ENCODE assay signal across 9 cellular contexts in genomic region chr13:114236224-114236623, GRCh38. TPM values are rescaled to one million over a fixed set of nuclear protein-coding genes. Genes with fewer than 3 reads are reported as not detected.
DNase-seq lines count a peak whose midpoint lies in the region; ATAC-seq and TF ChIP-seq lines count a peak whose summit lies in the region.
"Had no signal": no experiment of that assay in that cellular context is flagged by ENCODE, and none has a peak within 500 bp of the region (broad histone marks: within the 10 kb centered on the region; RNA-seq: fewer than 3 reads in every experiment).

No MANE protein-coding gene starts in this region.

- H3K27me3 Mint-ChIP-seq in IgD-negative memory B cell = no peaks in the 10 kb centered on the region
- peaks cover 3 to 9% (median 8%) of the 10 kb centered on the region in 3 donors for H3K27me3 Mint-ChIP-seq in naive B cell

- peak overlapping the region in 2 of 3 donors; percentile 61 to 95 for H3K27ac Mint-ChIP-seq in IgD-negative memory B cell
- no peak overlapping the region for H3K27ac Mint-ChIP-seq in naive B cell

- TF ChIP-seq CTCF in AG10803 (conservative IDR thresholded peaks at IDR 0.05; ENCODE audit: low read length) = no peak
- TF ChIP-seq CTCF in cardiac fibroblast (IDR thresholded peaks at IDR 0.05; ENCODE audit: low read depth, low read length) = no peak

- peak overlapping the region; percentile 84 to 96 (median 92) for H3K4me3 Mint-ChIP-seq in IgD-negative memory B cell
- H3K4me3 Mint-ChIP-seq in naive B cell = peak overlapping the region in 7 of 8 donors; percentile 81 to 94 (median 89)

- DNase-seq in AG10803 (ENCODE audit: low read depth) (no peak), cardiac fibroblast (ENCODE audit: low read depth in 2 of 2) (no peak), naive B cell (no peak), middle frontal gyrus (ENCODE audit: extremely low spot score, low spot score) (no peak)
- DNase-seq: body of pancreas had no signal

- ATAC-seq in naive B cell (ENCODE audit: low read depth in 2 of 2) (no peak), HG02981 (IDR thresholded peaks at IDR 0.05; ENCODE audit: unreplicated experiment) (no peak), GM19023 (IDR thresholded peaks at IDR 0.05; ENCODE audit: unreplicated experiment) (no peak), GM18907 (IDR thresholded peaks at IDR 0.05; ENCODE audit: unreplicated experiment) (no peak)
- ATAC-seq: body of pancreas had no signal

- H3K4me3 ChIP-seq in AG10803 (ENCODE audit: low read length) (peak overlapping the region; percentile 85), cardiac fibroblast (replicated peaks in 1 of 2; ENCODE audit: low read depth in 2 of 2, low read length in 2 of 2) (peak overlapping the region; percentile 90 to 91)

- peaks cover 16 to 28% (median 20%) of the 10 kb centered on the region in 3 donors for H3K4me1 Mint-ChIP-seq in IgD-negative memory B cell
- peaks cover 19 to 23% (median 21%) of the 10 kb centered on the region in 3 donors for H3K4me1 Mint-ChIP-seq in naive B cell

- H3K36me3 Mint-ChIP-seq in IgD-negative memory B cell (peaks cover 3% of the 10 kb centered on the region), naive B cell (peaks cover 5 to 8% of the 10 kb centered on the region in 2 donors)

- no peaks in the 10 kb centered on the region for H3K9me3 Mint-ChIP-seq in IgD-negative memory B cell
- no peaks in the 10 kb centered on the region for H3K9me3 Mint-ChIP-seq in naive B cell

RNA-seq across cellular contexts. Expression of gene CDC16, which starts 1.5 kb away (rescaled TPM):
- polyA plus RNA-seq in IgD-negative memory B cell = 22.6 TPM
- 10 to 100 TPM; 21.4 to 29.9 (median 24.5) TPM for polyA plus RNA-seq in naive B cell (ENCODE audit: low read depth in 6 of 6)

RNA-seq across cellular contexts. Expression of gene UPF3A, which starts 45.2 kb away (rescaled TPM):
- polyA plus RNA-seq in IgD-negative memory B cell (35.5 TPM), naive B cell (ENCODE audit: low read depth in 6 of 6) (10 to 100 TPM; 17.0 to 26.8 (median 23.0) TPM)

RNA-seq across cellular contexts. Expression of gene CFAP97D2, which starts 57.2 kb away (rescaled TPM):
- not detected for polyA plus RNA-seq in IgD-negative memory B cell
- polyA plus RNA-seq in naive B cell (ENCODE audit: low read depth in 6 of 6) = not detected

Comparison
In these comparisons a context has a peak if more than half of its experiments do, and no peak if none do; other contexts are left out.
1. H3K27ac Mint-ChIP-seq: peak in IgD-negative memory B cell (2 of 3); none in naive B cell (0 of 6).